Comparison of ENCODE assay signal across 19 cellular contexts in genomic region chr18:3529077-3529476, GRCh38.
"Had no signal": no experiment of that assay in that cellular context is flagged by ENCODE, and none has a peak within 500 bp of the region (broad histone marks: within the 10 kb centered on the region; RNA-seq: fewer than 3 reads in every experiment).

No MANE protein-coding gene starts in this region.

- H3K4me1 ChIP-seq: sigmoid colon had no signal

- H3K27me3 ChIP-seq: esophagus muscularis mucosa, gastrocnemius medialis, right atrium auricular region, sigmoid colon, stomach, transverse colon had no signal

- H3K4me3 ChIP-seq: esophagus muscularis mucosa, gastrocnemius medialis, mucosa of descending colon, right atrium auricular region, sigmoid colon, skin epidermis, stomach, thoracic aorta, transverse colon had no signal

- H3K36me3 ChIP-seq: esophagus muscularis mucosa, gastrocnemius medialis, right atrium auricular region, sigmoid colon, stomach, thoracic aorta, transverse colon had no signal

- ATAC-seq: effector memory CD8-positive, alpha-beta T cell; gastrocnemius medialis; left lobe of liver; naive thymus-derived CD8-positive, alpha-beta T cell had no signal

- H3K27ac ChIP-seq: epithelial cell of prostate, esophagus muscularis mucosa, gastrocnemius medialis, right atrium auricular region, sigmoid colon, skin epidermis, thoracic aorta had no signal

- DNase-seq: effector memory CD8-positive, alpha-beta T cell; gastrocnemius medialis; glutamatergic neuron; islet precursor cell; mammary epithelial cell; naive thymus-derived CD8-positive, alpha-beta T cell; posterior cingulate gyrus; sigmoid colon; stimulated activated CD4-positive, alpha-beta T cell treated with anti-CD3 and anti-CD28 coated beads, Interleukin-2, amount 100 ng/mL, for 24 hours; stimulated activated naive CD4-positive, alpha-beta T cell; stomach; transverse colon had no signal

- H3K9me3 ChIP-seq: gastrocnemius medialis, mucosa of descending colon, right atrium auricular region, thoracic aorta had no signal
